ENCODE assay signal across 15 cellular contexts in the genomic region with DNA sequence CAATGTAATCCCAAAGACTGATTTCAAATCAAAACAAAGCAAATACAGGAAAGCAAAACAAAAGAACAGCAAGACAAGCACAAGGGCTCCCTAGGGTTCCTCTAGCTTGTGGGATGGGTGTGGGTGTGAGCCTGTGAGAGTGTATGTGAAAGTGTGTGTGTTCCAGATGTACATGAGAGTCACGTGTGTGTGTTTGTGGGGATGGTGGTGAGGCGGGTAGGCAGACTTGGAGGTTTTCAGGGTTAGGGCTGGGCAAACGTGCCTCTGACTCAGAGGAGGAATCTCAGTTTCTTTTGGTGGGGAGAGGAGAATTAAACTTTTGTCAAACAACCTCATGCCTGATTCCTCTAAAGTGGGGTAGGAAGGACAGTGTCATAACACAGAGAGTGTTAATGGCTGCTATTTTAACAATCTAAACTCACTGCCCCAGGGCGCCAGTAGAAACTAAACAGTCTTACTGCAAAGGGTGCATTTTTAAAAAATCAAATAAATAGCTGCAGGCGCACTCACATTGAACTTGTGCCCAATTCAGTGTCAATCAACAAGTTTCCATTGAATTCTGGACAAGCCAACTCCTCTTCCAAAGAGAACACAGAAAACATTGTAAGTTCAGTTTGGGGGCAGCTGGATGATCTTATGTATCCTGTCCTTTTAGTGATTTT. TPM values are rescaled to one million over a fixed set of nuclear protein-coding genes. Genes with fewer than 3 reads are reported as not detected.
A peak's percentile ranks its signal among the peaks of the same experiment; 100 is the strongest.
DNase-seq lines count a peak whose midpoint lies in the region; ATAC-seq, FAIRE-seq and TF ChIP-seq lines count a peak whose summit lies in the region.
"Had no signal": no experiment of that assay in that cellular context is flagged by ENCODE, and none has a peak within 500 bp of the region (broad histone marks: within the 10 kb centered on the region; RNA-seq: fewer than 3 reads in every experiment).

No MANE protein-coding gene starts in this region.

- 42 to 59% (median 49%) methylated on average over 5 of the region's 5 CpGs for WGBS in small intestine, 3 donors
- WGBS in mesendoderm (ENCODE audit: extremely low coverage, insufficient coverage, low lambda C conversion rate) = no CpG with 5 or more reads among the region's 5 CpGs

- H3K4ac ChIP-seq in mesendoderm (ENCODE audit: low read depth, low read length) = no peak overlapping the region

- H3K4me3 Mint-ChIP-seq in GM23338 = no peak overlapping the region
- H3K4me3 Mint-ChIP-seq in activated naive CD4-positive, alpha-beta T cell treated with anti-CD3 and anti-CD28 coated beads for 36 hours = no peak overlapping the region

- H3K79me2 ChIP-seq in GM23338 (replicated peaks; ENCODE audit: insufficient read depth) = no peaks in the 10 kb centered on the region
- H3K79me2 ChIP-seq in mesendoderm (ENCODE audit: control insufficient read depth, insufficient read depth, low read length) = no peaks in the 10 kb centered on the region

- H3K36me3 Mint-ChIP-seq in GM23338 (ENCODE audit: low read depth) = no peaks in the 10 kb centered on the region
- no peaks in the 10 kb centered on the region for H3K36me3 Mint-ChIP-seq in activated naive CD4-positive, alpha-beta T cell treated with anti-CD3 and anti-CD28 coated beads for 36 hours (ENCODE audit: low read depth)

- H3K18ac ChIP-seq in mesendoderm (ENCODE audit: low read length) = no peak overlapping the region

- CTCF ChIA-PET in activated naive CD4-positive, alpha-beta T cell treated with anti-CD3 and anti-CD28 coated beads for 36 hours (lab: Charles Lee) = no interaction called here

- H3K9ac ChIP-seq in mesendoderm (ENCODE audit: low read length) = no peak overlapping the region

- H2BK5ac ChIP-seq in mesendoderm (ENCODE audit: low read length) = no peak overlapping the region

- H4K20me1 ChIP-seq in GM23338 (replicated peaks; ENCODE audit: insufficient read depth) = no peaks in the 10 kb centered on the region

- H3K27me3 ChIP-seq in GM23338 (ENCODE audit: insufficient read depth) (no peaks in the 10 kb centered on the region), MG63 (no peaks in the 10 kb centered on the region), small intestine (ENCODE audit: control insufficient read depth in 2 of 2, insufficient read depth in 2 of 2, low read length in 2 of 2) (no peaks in the 10 kb centered on the region), mesendoderm (ENCODE audit: insufficient read depth, low read length, poor library complexity) (no peaks in the 10 kb centered on the region)
- H3K27me3 ChIP-seq: SJSA1 had no signal

- no peak overlapping the region for H2BK120ac ChIP-seq in mesendoderm (ENCODE audit: low read depth, low read length)

- no peak overlapping the region for H2AFZ ChIP-seq in GM23338

- H3K27ac Mint-ChIP-seq in GM23338 = peak overlapping the region; percentile 54
- no peak overlapping the region for H3K27ac Mint-ChIP-seq in activated naive CD4-positive, alpha-beta T cell treated with anti-CD3 and anti-CD28 coated beads for 36 hours
- H3K27ac Mint-ChIP-seq: activated T-helper 2 cell treated with anti-CD3 and anti-CD28 coated beads, Interferon-gamma antibody, Interleukin-2, Interleukin-4, amounts not matched to agents 10 μg/mL and 5 μg/mL and 100 μg/mL, durations not matched to agents 14 hours and 24 hours and 36 hours had no signal

- H3K23ac ChIP-seq in mesendoderm (ENCODE audit: low read length) = no peak overlapping the region

- no peaks in the 10 kb centered on the region for H3K79me1 ChIP-seq in mesendoderm (ENCODE audit: low read length)

- H3K4me1 ChIP-seq in GM23338 (ENCODE audit: insufficient read depth) (no peaks in the 10 kb centered on the region), small intestine (ENCODE audit: control insufficient read depth in 2 of 2, insufficient read depth in 1 of 2, low read depth in 1 of 2, low read length in 1 of 2) (no peaks in the 10 kb centered on the region), mesendoderm (ENCODE audit: control insufficient read depth, low read depth, low read length) (no peaks in the 10 kb centered on the region)

- H4K5ac ChIP-seq in mesendoderm (ENCODE audit: low read length) = no peak overlapping the region

- H3K9me2 ChIP-seq in GM23338 (ENCODE audit: insufficient read depth) = no peaks in the 10 kb centered on the region

- H3K27ac ChIP-seq in GM23338 (ENCODE audit: low read depth) (no peak overlapping the region), small intestine (ENCODE audit: low read depth in 1 of 2, low read length in 1 of 2) (no peak overlapping the region), mesendoderm (ENCODE audit: low read depth, low read length) (no peak overlapping the region)
- H3K27ac ChIP-seq: C4-2B, SJSA1 had no signal

- DNase-seq in GM23338 (ENCODE audit: low spot score) (no peak), MG63 (peak; percentile 57), globus pallidus (ENCODE audit: low spot score) (peak; percentile 6), small intestine (no peak), mesendoderm (no peak)
- DNase-seq in activated naive CD4-positive, alpha-beta T cell treated with anti-CD3 and anti-CD28 coated beads for 36 hours = no peak
- DNase-seq: central memory CD4-positive, alpha-beta T cell; occipital lobe; stimulated activated CD8-positive, alpha-beta memory T cell treated with anti-CD3 and anti-CD28 coated beads, Interleukin-4, amount 100 ng/mL, for 48 hours had no signal

- no peaks in the 10 kb centered on the region for H3F3A ChIP-seq in GM23338 (replicated peaks; ENCODE audit: low read depth)

- H3K36me3 ChIP-seq in GM23338 (ENCODE audit: insufficient read depth) = no peaks in the 10 kb centered on the region
- peaks cover 4% of the 10 kb centered on the region; the same call in 1 of the 2 replicates for H3K36me3 ChIP-seq in MG63
- H3K36me3 ChIP-seq in small intestine (ENCODE audit: control insufficient read depth in 2 of 2, insufficient read depth in 2 of 2, low read length in 2 of 2) = no peaks in the 10 kb centered on the region
- H3K36me3 ChIP-seq in mesendoderm (ENCODE audit: control insufficient read depth, insufficient read depth, low read length) = no peaks in the 10 kb centered on the region
- H3K36me3 ChIP-seq: SJSA1 had no signal

- no peak overlapping the region for H3K56ac ChIP-seq in mesendoderm (ENCODE audit: low read length)

- TF ChIP-seq CTCF in GM23338 (conservative IDR thresholded peaks at IDR 0.05; ENCODE audit: low read depth in 2 of 2) = no peak

- no peaks in the 10 kb centered on the region for H3K9me3 ChIP-seq in MG63
- no peaks in the 10 kb centered on the region for H3K9me3 ChIP-seq in small intestine (ENCODE audit: control insufficient read depth, low read depth)
- H3K9me3 ChIP-seq: SJSA1 had no signal

- no peak overlapping the region for H4K8ac ChIP-seq in mesendoderm (ENCODE audit: low read depth, low read length)

- peaks cover 11% of the 10 kb centered on the region; the same call in 2 of the 3 replicates for H3K4me1 Mint-ChIP-seq in GM23338
- H3K4me1 Mint-ChIP-seq in activated naive CD4-positive, alpha-beta T cell treated with anti-CD3 and anti-CD28 coated beads for 36 hours (ENCODE audit: low read depth) = no peaks in the 10 kb centered on the region

- H3K9me3 Mint-ChIP-seq in GM23338 = no peaks in the 10 kb centered on the region; the same call in 2 of the 3 replicates
- no peaks in the 10 kb centered on the region for H3K9me3 Mint-ChIP-seq in activated naive CD4-positive, alpha-beta T cell treated with anti-CD3 and anti-CD28 coated beads for 36 hours
- H3K9me3 Mint-ChIP-seq: activated T-helper 2 cell treated with anti-CD3 and anti-CD28 coated beads, Interferon-gamma antibody, Interleukin-2, Interleukin-4, amounts not matched to agents 10 μg/mL and 5 μg/mL and 100 μg/mL, durations not matched to agents 14 hours and 24 hours and 36 hours had no signal

- H2AK5ac ChIP-seq in mesendoderm (ENCODE audit: low read length) = no peak overlapping the region

- intact Hi-C loops in activated naive CD4-positive, alpha-beta T cell treated with anti-CD3 and anti-CD28 coated beads for 36 hours (cut with micrococcal nuclease) = no loop called here

- peaks cover 2% of the 10 kb centered on the region for H3K27me3 Mint-ChIP-seq in GM23338 (ENCODE audit: insufficient read depth, low read depth, poor library complexity)
- no peaks in the 10 kb centered on the region for H3K27me3 Mint-ChIP-seq in activated naive CD4-positive, alpha-beta T cell treated with anti-CD3 and anti-CD28 coated beads for 36 hours (ENCODE audit: low read depth)

- FAIRE-seq in small intestine (lab: Jason Lieb, UNC) = no peak

- ATAC-seq in GM18517 (IDR thresholded peaks at IDR 0.05; ENCODE audit: unreplicated experiment) (peak; percentile 67), GM23338 (no peak), GM21447 (IDR thresholded peaks at IDR 0.05; ENCODE audit: unreplicated experiment) (no peak)

- no peak overlapping the region for H2BK15ac ChIP-seq in mesendoderm (replicated peaks; ENCODE audit: low read depth)

- H3K4me2 ChIP-seq in GM23338 (no peak overlapping the region), mesendoderm (ENCODE audit: low read length) (no peak overlapping the region)

- H3K4me3 ChIP-seq in GM23338 = no peak overlapping the region
- no peak overlapping the region for H3K4me3 ChIP-seq in MG63
- no peak overlapping the region for H3K4me3 ChIP-seq in small intestine (ENCODE audit: low read depth in 1 of 2, low read length in 2 of 2)
- no peak overlapping the region for H3K4me3 ChIP-seq in mesendoderm (ENCODE audit: low read length)
- H3K4me3 ChIP-seq: SJSA1 had no signal

TF ChIP-seq in GM23338, 12 proteins besides CTCF, POLR2A, EP300 and RAD21 (continues in another document):
- TF ChIP-seq EZH2 (IDR thresholded peaks at IDR 0.05; ENCODE audit: low read depth, unreplicated experiment) = no peak
- TF ChIP-seq POLR2AphosphoS5 (IDR thresholded peaks at IDR 0.05; ENCODE audit: low read depth) = no peak
- no peak for TF ChIP-seq NANOG (IDR thresholded peaks at IDR 0.05; ENCODE audit: borderline replicate concordance)
- TF ChIP-seq EZH2phosphoT487 (IDR thresholded peaks at IDR 0.05; ENCODE audit: unreplicated experiment) = no peak
- TF ChIP-seq ETS1 (IDR thresholded peaks at IDR 0.05) = no peak

RNA-seq across cellular contexts. Expression of gene CHRDL1, which starts 51.8 kb away (rescaled TPM):
- 9.8 and 12.8 TPM in 2 replicates for total RNA-seq in GM23338 (2014; rRNA removed; shearing (Covaris generic))
- polyA plus RNA-seq in GM23338 (2016; fragmentation: Nextera tagmentation; extraction: Ambion mirVana) = 3.6 and 3.7 TPM in 2 replicates
- 79.1 and 90.2 TPM in 2 replicates for total RNA-seq in MG63 (2014; rRNA removed; shearing (Covaris generic); ENCODE audit: low replicate concordance)
- total RNA-seq in activated naive CD4-positive, alpha-beta T cell treated with anti-CD3 and anti-CD28 coated beads for 36 hours = not detected
- polyA plus RNA-seq in small intestine = 10 to 100 TPM in 1 of 3 donors, under 1 TPM in 2; 0.45 to 26.9 (median 0.81) TPM
- 4.6 TPM for polyA plus RNA-seq in mesendoderm (2013, experiment 1 of 2)
- polyA plus RNA-seq in mesendoderm (2013, experiment 2 of 2) = 4.6 TPM
- total RNA-seq: activated T-helper 2 cell treated with anti-CD3 and anti-CD28 coated beads, Interferon-gamma antibody, Interleukin-2, Interleukin-4, amounts not matched to agents 10 μg/mL and 5 μg/mL and 100 μg/mL, durations not matched to agents 14 hours and 24 hours and 36 hours; HT-29 had no signal

Comparison
In these comparisons a context has a peak if more than half of its experiments do, and no peak if none do; other contexts are left out.
1. DNase-seq: peak in MG63 (single experiment) and globus pallidus (single experiment); none in GM23338 (single experiment), activated naive CD4-positive, alpha-beta T cell treated with anti-CD3 and anti-CD28 coated beads for 36 hours (single experiment), small intestine (single experiment) and mesendoderm (single experiment).
2. RNA of gene CHRDL1, which starts 51.8 kb away (total RNA-seq): 79.1 to 90.2 TPM in MG63 and 9.8 to 12.8 TPM in GM23338; not detected in activated naive CD4-positive, alpha-beta T cell treated with anti-CD3 and anti-CD28 coated beads for 36 hours; every median in the first group is over 10 times any median in the second.